9 cellular contexts compared by ENCODE assay signal in the genomic region with DNA sequence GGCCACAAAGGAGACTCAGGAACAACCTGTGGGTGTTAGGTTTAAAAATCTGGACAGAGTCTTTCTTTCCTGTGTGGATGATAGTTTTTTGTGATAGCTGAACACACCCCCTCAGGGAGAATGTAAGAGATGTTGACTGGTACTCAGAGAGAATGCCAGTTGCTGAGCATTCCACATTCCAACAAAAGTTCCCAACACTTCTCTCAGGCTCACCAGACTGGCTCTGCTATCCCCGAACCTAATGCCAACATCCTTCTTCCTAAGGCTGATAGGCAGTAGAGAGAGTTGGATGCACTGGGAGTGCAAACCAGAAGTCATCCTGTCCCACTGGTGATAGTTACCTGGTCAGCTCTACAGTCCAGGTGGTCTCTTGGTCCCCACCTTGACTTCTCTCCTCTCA.
"Had no signal": no experiment of that assay in that cellular context is flagged by ENCODE, and none has a peak within 500 bp of the region (broad histone marks: within the 10 kb centered on the region; RNA-seq: fewer than 3 reads in every experiment).

No MANE protein-coding gene starts in this region.

- H3K9me3 ChIP-seq: HAP-1 had no signal

- H3K9me3 Mint-ChIP-seq: HFFc6 had no signal

- H3K27ac ChIP-seq: HL-60 had no signal

- H3K4me3 ChIP-seq: HAP-1 had no signal

- H3K27ac Mint-ChIP-seq: HFFc6, IgD-negative memory B cell had no signal

- ATAC-seq: HCT116, HepG2 had no signal

- H3K36me3 Mint-ChIP-seq: IgD-negative memory B cell had no signal

- DNase-seq: GOT3, H7, HFFc6, KBM-7 had no signal

- H3K36me3 ChIP-seq: HAP-1 had no signal

- H3K4me1 ChIP-seq: HAP-1 had no signal

- H3K4me3 Mint-ChIP-seq: HFFc6, IgD-negative memory B cell had no signal
